Comparison of ENCODE assay signal across 1 cellular context in genomic region chrX:153991013-153991580, GRCh38.
TF ChIP-seq lines count a peak whose summit lies in the region.

No MANE protein-coding gene starts in this region.

TF ChIP-seq in K562, 482 proteins besides CTCF, POLR2A, EP300 and RAD21:
- TF ChIP-seq ZNF347 (CRISPR knock-in tag; IDR thresholded peaks at IDR 0.05; ENCODE audit: low read depth), result no peak
- no peak; the same call in 1 of the 2 replicates for TF ChIP-seq HINFP (tag; conservative IDR thresholded peaks at IDR 0.05; ENCODE audit: low read depth)
- TF ChIP-seq THRAP3 (IDR thresholded peaks at IDR 0.05; ENCODE audit: borderline replicate concordance), result peak; percentile 83; the same call in 1 of the 2 replicates
- peak; percentile 99 for TF ChIP-seq ZNF512 (tag; IDR thresholded peaks at IDR 0.05)
- no peak for TF ChIP-seq ZNF780A (CRISPR knock-in tag; IDR thresholded peaks at IDR 0.05)
- TF ChIP-seq MTA1 (IDR thresholded peaks at IDR 0.05; ENCODE audit: borderline replicate concordance), result peak; percentile 43; the same call in 1 of the 2 replicates
- TF ChIP-seq SNIP1 (IDR thresholded peaks at IDR 0.05; ENCODE audit: low read depth), result no peak
- no peak for TF ChIP-seq EHMT2 (IDR thresholded peaks at IDR 0.05)
- TF ChIP-seq PTTG1 (tag; IDR thresholded peaks at IDR 0.05; ENCODE audit: low read depth), result no peak
- no peak for TF ChIP-seq ARID2 (IDR thresholded peaks at IDR 0.05)
- TF ChIP-seq ZNF224 (CRISPR knock-in tag; IDR thresholded peaks at IDR 0.05), result no peak
- no peak for TF ChIP-seq WHSC1 (IDR thresholded peaks at IDR 0.05; ENCODE audit: low read length)
- no peak for TF ChIP-seq SAP30 (IDR thresholded peaks at IDR 0.05; ENCODE audit: borderline replicate concordance, insufficient read depth, low read depth, low read length, poor library complexity, severe bottlenecking)
- TF ChIP-seq NCOA4 (IDR thresholded peaks at IDR 0.05; ENCODE audit: partially characterized antibody), result peak; percentile 5
- peak; percentile 67; the same call in 1 of the 2 replicates for TF ChIP-seq ZBTB2 (IDR thresholded peaks at IDR 0.05)
- no peak for TF ChIP-seq GATA2 (CRISPR knock-in tag; IDR thresholded peaks at IDR 0.05)
- TF ChIP-seq NBN (IDR thresholded peaks at IDR 0.05; ENCODE audit: low read depth), result no peak
